Comparison of ENCODE assay signal across 24 cellular contexts in genomic region chr14:104111301-104112112, GRCh38. TPM values are rescaled to one million over a fixed set of nuclear protein-coding genes. Genes with fewer than 3 reads are reported as not detected.
DNase-seq lines count a peak whose midpoint lies in the region; ATAC-seq, FAIRE-seq and TF ChIP-seq lines count a peak whose summit lies in the region.
"Had no signal": no experiment of that assay in that cellular context is flagged by ENCODE, and none has a peak within 500 bp of the region (broad histone marks: within the 10 kb centered on the region; RNA-seq: fewer than 3 reads in every experiment).

No MANE protein-coding gene starts in this region.

- no peak overlapping the region for H3K27ac ChIP-seq in H1 (ENCODE audit: low read depth, low read length)
- no peak overlapping the region for H3K27ac ChIP-seq in transverse colon
- H3K27ac ChIP-seq: breast epithelium, sigmoid colon had no signal

- H2AFZ ChIP-seq in H1 (ENCODE audit: low read length) = no peak overlapping the region

- 0 out of 2 replicates have a peak overlapping the region, but pooled peaks have one; percentile 75 for H2AK5ac ChIP-seq in H1 (ENCODE audit: low read depth, low read length)

- H3K79me2 ChIP-seq in H1 (ENCODE audit: control insufficient read depth in 1 of 2, insufficient read depth in 2 of 2, low read length in 2 of 2) = no peaks in the 10 kb centered on the region

- peaks cover 1% of the 10 kb centered on the region; the same call in 1 of the 2 replicates for H3K23me2 ChIP-seq in H1 (ENCODE audit: low read depth, low read length)

- CTCF ChIA-PET in H1 (lab: Charles Lee; ENCODE audit: partially characterized antibody) = interaction anchor here (0.6 to 2.5 kb wide), 3 partner anchors 17 to 419 kb away, joined by 3 to 9 read pairs (median 4); no protein-coding TSS in a partner anchor

- H4K8ac ChIP-seq in H1 (ENCODE audit: extremely low read depth, insufficient read depth, low read length) = no peak overlapping the region

- no peak overlapping the region for H3K4me3 Mint-ChIP-seq in mesothelial cell of epicardium
- H3K4me3 Mint-ChIP-seq: CD14-positive monocyte had no signal

- no peaks in the 10 kb centered on the region for H3K79me1 ChIP-seq in H1 (ENCODE audit: low read depth, low read length)

- H2BK20ac ChIP-seq in H1 (ENCODE audit: low read length) = 0 out of 2 replicates have a peak overlapping the region, but pooled peaks have one; percentile 72

- no peaks in the 10 kb centered on the region for H3K36me3 ChIP-seq in H1 (ENCODE audit: control insufficient read depth in 2 of 4, insufficient read depth in 4 of 4, low read length in 3 of 4)
- H3K36me3 ChIP-seq in transverse colon = no peaks in the 10 kb centered on the region
- H3K36me3 ChIP-seq: breast epithelium, sigmoid colon, vagina had no signal

- H3K36me3 Mint-ChIP-seq in mesothelial cell of epicardium = no peaks in the 10 kb centered on the region
- H3K36me3 Mint-ChIP-seq: CD14-positive monocyte had no signal

- no peak overlapping the region for H2BK5ac ChIP-seq in H1 (ENCODE audit: low read depth, low read length)

- H3K14ac ChIP-seq in H1 (ENCODE audit: insufficient read length) = no peak overlapping the region

- no peaks in the 10 kb centered on the region for H3K9me3 Mint-ChIP-seq in mesothelial cell of epicardium

- H2BK12ac ChIP-seq in H1 (ENCODE audit: low read depth, low read length) = 0 out of 2 replicates have a peak overlapping the region, but pooled peaks have one; percentile 68

- no peak for TF ChIP-seq CTCF in H1 (IDR thresholded peaks at IDR 0.05; ENCODE audit: control extremely low read depth in 1 of 3, insufficient read depth in 1 of 3, low read depth in 1 of 3, low read length in 3 of 3)
- no peak for TF ChIP-seq CTCF in mesothelial cell of epicardium (IDR thresholded peaks at IDR 0.05; ENCODE audit: unreplicated experiment)
- TF ChIP-seq CTCF in transverse colon (IDR thresholded peaks at IDR 0.05) = no peak

- WGBS in H1 (ENCODE audit: extremely low coverage in 1 of 2, insufficient coverage in 1 of 2, insufficient read length in 1 of 2, insufficient replicate concordance in 2 of 2, low coverage in 1 of 2, low lambda C conversion rate in 2 of 2, missing lambda C conversion rate in 1 of 2), 2 experiments = 88% methylated on average over 16 of the region's 21 CpGs; no CpG with 5 or more reads in 1 of the 2 experiments
- WGBS in transverse colon (ENCODE audit: low coverage in 1 of 2), 2 donors = 47 to 58% methylated on average over 2 to 12 of the region's 21 CpGs

- peaks cover 0 to 4% of the 10 kb centered on the region in 2 experiments for H4K20me1 ChIP-seq in H1 (replicated peaks in 1 of 2; ENCODE audit: control insufficient read depth in 1 of 2, insufficient read depth in 2 of 2, low read length in 2 of 2)

- no peak for FAIRE-seq in H1 (lab: Jason Lieb, UNC)
- FAIRE-seq: frontal cortex, GM12878, H54 had no signal

- POLR2A ChIA-PET in H1 (lab: Charles Lee; ENCODE audit: partially characterized antibody) = no interaction called here

- no peak overlapping the region for H4K91ac ChIP-seq in H1 (replicated peaks; ENCODE audit: insufficient read length, low read length)

- no peak overlapping the region for H3K4me2 ChIP-seq in H1 (ENCODE audit: insufficient read depth in 1 of 2, low read depth in 2 of 2, low read length in 2 of 2)

- H2BK120ac ChIP-seq in H1 (replicated peaks; ENCODE audit: low read depth, low read length) = no peak overlapping the region

- ATAC-seq in Right ventricle myocardium superior (ENCODE audit: poor library complexity) = no peak
- ATAC-seq in Right ventricle myocardium inferior = no peak
- ATAC-seq: GM12878, SK-N-SH treated with all-trans-retinoic acid at 6 μM for 48 hours had no signal

- H3K4ac ChIP-seq in H1 (replicated peaks; ENCODE audit: insufficient read length, low read depth, low read length) = peak overlapping the region; percentile 78

- no peak overlapping the region for H3K18ac ChIP-seq in H1 (ENCODE audit: extremely low read depth, low read length)

- intact Hi-C loops in Right ventricle myocardium superior (cut with DNase I) (no loop called here), Right ventricle myocardium inferior (cut with DNase I) (no loop called here), transverse colon (cut with DNase I; ENCODE audit: low total_unique reads) (no loop called here)

- H3K56ac ChIP-seq in H1 (replicated peaks; ENCODE audit: insufficient read length, low read depth, low read length) = no peak overlapping the region

- H3K27ac Mint-ChIP-seq in mesothelial cell of epicardium = no peak overlapping the region

- DNase-seq in Right ventricle myocardium superior = peak; percentile 21
- no peak for DNase-seq in Right ventricle myocardium inferior (ENCODE audit: missing footprints)
- DNase-seq in H1 (ENCODE audit: low read depth in 1 of 2, low spot score in 2 of 2) = peak in 1 of 2 experiments; percentile 43
- peak; percentile 13 to 35 for DNase-seq in mesothelial cell of epicardium (ENCODE audit: low spot score in 2 of 2, unreplicated experiment in 2 of 2)
- peak; percentile 28 for DNase-seq in transverse colon
- DNase-seq in NCI-H1930 (lab: John Stamatoyannopoulos, UW) = no peak
- no peak for DNase-seq in OCI-M1 (lab: John Stamatoyannopoulos, UW)
- DNase-seq in T-helper 9 cell = no peak
- DNase-seq: activated CD4-positive, alpha-beta T cell treated with anti-CD3 and anti-CD28 coated beads for 1 hour; dermis blood vessel endothelial cell; GDM1; NCI-H1694; NCI-H2227 treated with DMSO at 0.1 percent for 48 hours; occipital lobe; sigmoid colon had no signal

- no peak for TF ChIP-seq RAD21 in H1 (IDR thresholded peaks at IDR 0.05 in 1 of 2, conservative IDR thresholded peaks at IDR 0.05 in 1 of 2; ENCODE audit: low read depth in 2 of 2, low read length in 2 of 2)

- H3K9me3 ChIP-seq in H1 (ENCODE audit: insufficient read depth in 2 of 2, low read depth in 1 of 2, low read length in 1 of 2) (no peaks in the 10 kb centered on the region), transverse colon (no peaks in the 10 kb centered on the region)
- H3K9me3 ChIP-seq: breast epithelium, sigmoid colon, vagina had no signal

- H3K23ac ChIP-seq in H1 (ENCODE audit: insufficient read length) = peak overlapping the region; percentile 38

- no peak for TF ChIP-seq EP300 in H1 (IDR thresholded peaks at IDR 0.05; ENCODE audit: borderline replicate concordance in 1 of 2, low read depth in 2 of 2, low read length in 2 of 2)
- no peak for TF ChIP-seq EP300 in transverse colon (IDR thresholded peaks at IDR 0.05; ENCODE audit: low read depth)

- in situ Hi-C loops in transverse colon (cut with MboI; ENCODE audit: low pct_ligation_motif_present in 1 of 4, low pct_unique_long_range_greater_than_20kb in 1 of 4, low sequenced_read_pairs in 3 of 4) = no loop called here

- H3K4me3 ChIP-seq in H1 (ENCODE audit: extremely low read depth in 1 of 4, insufficient read depth in 2 of 4, low read depth in 3 of 4, low read length in 4 of 4) = no peak overlapping the region
- no peak overlapping the region for H3K4me3 ChIP-seq in transverse colon
- H3K4me3 ChIP-seq: breast epithelium, GM12878, sigmoid colon, vagina had no signal

- no peak overlapping the region for H3K9ac ChIP-seq in H1 (replicated peaks in 1 of 4; ENCODE audit: extremely low read depth in 1 of 4, low read depth in 3 of 4, low read length in 3 of 4)

- peaks cover 16% of the 10 kb centered on the region for H3K4me1 Mint-ChIP-seq in mesothelial cell of epicardium
- H3K4me1 Mint-ChIP-seq: CD14-positive monocyte had no signal

- peaks cover 26% of the 10 kb centered on the region for H3K27me3 Mint-ChIP-seq in mesothelial cell of epicardium (ENCODE audit: low read depth)

- no peak overlapping the region for H4K5ac ChIP-seq in H1 (ENCODE audit: insufficient read length, low read depth, low read length)

- TF ChIP-seq POLR2A in H1 (IDR thresholded peaks at IDR 0.05; ENCODE audit: control extremely low read depth in 1 of 2, low read depth in 2 of 2, low read length in 2 of 2) (no peak), transverse colon (IDR thresholded peaks at IDR 0.05) (no peak)

- H3K27me3 ChIP-seq in H1 (replicated peaks in 1 of 4; ENCODE audit: control insufficient read depth in 3 of 4, extremely low read depth in 1 of 4, insufficient read depth in 3 of 4, low read length in 3 of 4) = peaks cover under 1 to 10% (median 9%) of the 10 kb centered on the region in 4 experiments; a peak in 6 of 7 replicates
- H3K27me3 ChIP-seq in transverse colon = peaks cover 4% of the 10 kb centered on the region
- H3K27me3 ChIP-seq: vagina had no signal

- no peak overlapping the region for H2BK15ac ChIP-seq in H1 (ENCODE audit: low read length)

- H3K4me1 ChIP-seq in H1 (replicated peaks in 1 of 4; ENCODE audit: control insufficient read depth in 3 of 4, insufficient read depth in 4 of 4, low read length in 3 of 4) (peaks cover 0 to 14% (median 3%) of the 10 kb centered on the region in 4 experiments; a peak in 6 of 7 replicates), transverse colon (peaks cover 0 to 19% (median 16%) of the 10 kb centered on the region in 4 donors)
- H3K4me1 ChIP-seq: breast epithelium had no signal

RNA-seq across cellular contexts. Expression of gene ASPG, which starts 26.0 kb away (rescaled TPM):
- total RNA-seq in Right ventricle myocardium superior (44.1 TPM), Right ventricle myocardium inferior (27.5 TPM), mesothelial cell of epicardium (3.3 to 4.0 TPM (median 3.6 TPM) in 3 replicates), transverse colon (10 to 100 TPM in 2 of 4 donors, 1 to 10 TPM in 2; 4.4 to 20.3 (median 8.7) TPM)
- 0.34 and 0.46 TPM in 2 replicates for total RNA-seq in H1 (2021; fragmentation: NEBNext Ultra II Directional; extraction: Animal tissue kit (Norgen Biotek cat#: 25700))
- 0.59 and 0.89 TPM in 2 replicates for polyA plus RNA-seq in H1 (2011; rRNA removed)
- polyA plus RNA-seq in H1 (2011; cell fraction: cytosol; rRNA removed) = 0.79 TPM
- 6.4 TPM for polyA plus RNA-seq in H1 (2011; cell fraction: nucleus; rRNA removed)
- 0.22 to 1.6 TPM (median 1.0 TPM) in 4 replicates for polyA plus RNA-seq in H1 (2012, experiment 1 of 2)
- polyA plus RNA-seq in H1 (2012, experiment 2 of 2) = 0.21 TPM
- 0.36 TPM for polyA plus RNA-seq in H1 (2013, experiment 1 of 2)
- polyA plus RNA-seq in H1 (2013, experiment 2 of 2) = 0.06 TPM
- polyA minus RNA-seq in H1 (2011; rRNA and poly(A)+ RNA removed) = 0.32 and 1.2 TPM in 2 replicates
- polyA minus RNA-seq in H1 (2011; cell fraction: cytosol; rRNA and poly(A)+ RNA removed) = 1.3 TPM
- polyA minus RNA-seq in H1 (2011; cell fraction: nucleus; rRNA and poly(A)+ RNA removed) = 2.8 TPM
- total RNA-seq: dermis blood vessel endothelial cell, epithelial cell of proximal tubule, GM12878, M059J had no signal
- polyA plus RNA-seq: CD14-positive monocyte, GM12878 had no signal

RNA-seq across cellular contexts. Expression of gene KIF26A, which starts 26.9 kb away (rescaled TPM):
- 6.3 TPM for total RNA-seq in Right ventricle myocardium superior
- 6.4 TPM for total RNA-seq in Right ventricle myocardium inferior
- total RNA-seq in H1 (2021; fragmentation: NEBNext Ultra II Directional; extraction: Animal tissue kit (Norgen Biotek cat#: 25700)) = 41.6 and 42.3 TPM in 2 replicates
- 11.5 and 25.9 TPM in 2 replicates for polyA plus RNA-seq in H1 (2011; rRNA removed)
- 18.3 TPM for polyA plus RNA-seq in H1 (2011; cell fraction: cytosol; rRNA removed)
- polyA plus RNA-seq in H1 (2011; cell fraction: nucleus; rRNA removed) = 49.7 TPM
- polyA plus RNA-seq in H1 (2012, experiment 1 of 2) = 14.7 to 22.6 TPM (median 20.0 TPM) in 4 replicates
- polyA plus RNA-seq in H1 (2012, experiment 2 of 2) = 16.2 TPM
- 13.6 TPM for polyA plus RNA-seq in H1 (2013, experiment 1 of 2)
- polyA plus RNA-seq in H1 (2013, experiment 2 of 2) = 12.8 TPM
- polyA minus RNA-seq in H1 (2011; rRNA and poly(A)+ RNA removed) = 2.8 and 6.1 TPM in 2 replicates
- 24.9 TPM for polyA minus RNA-seq in H1 (2011; cell fraction: cytosol; rRNA and poly(A)+ RNA removed)
- 24.4 TPM for polyA minus RNA-seq in H1 (2011; cell fraction: nucleus; rRNA and poly(A)+ RNA removed)
- total RNA-seq in mesothelial cell of epicardium = 18.4 to 20.0 TPM (median 19.4 TPM) in 3 replicates
- total RNA-seq in transverse colon = 1 to 10 TPM; 2.2 to 7.8 (median 4.4) TPM
- total RNA-seq: M059J had no signal
- polyA plus RNA-seq: CD14-positive monocyte, GM12878 had no signal

Comparison
In these comparisons a context has a peak if more than half of its experiments do, and no peak if none do; other contexts are left out.
1. DNase-seq: peak in Right ventricle myocardium superior (single experiment), mesothelial cell of epicardium (2 of 2) and transverse colon (single experiment); none in Right ventricle myocardium inferior (single experiment), NCI-H1930 (0 of 2), OCI-M1 (single experiment) and T-helper 9 cell (single experiment).